In the genomic region with DNA sequence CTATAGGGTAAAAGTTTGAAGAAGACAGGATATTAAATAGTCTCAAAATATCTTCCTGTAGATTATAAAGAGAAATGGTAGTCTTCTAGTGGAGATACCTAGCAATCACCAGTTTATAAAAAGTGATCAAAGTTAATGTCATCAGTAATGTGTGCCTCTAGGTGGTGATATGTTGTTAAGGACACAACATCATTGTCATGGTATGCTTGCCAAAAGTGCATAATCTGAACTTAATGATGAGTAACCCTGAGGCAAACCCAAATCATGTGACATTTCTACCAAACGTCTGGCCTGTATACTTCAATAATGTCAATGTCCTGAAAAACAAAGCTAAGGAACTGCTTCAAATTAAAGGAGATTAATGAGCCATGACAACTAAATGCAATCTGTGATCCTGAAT, we compare ENCODE assay signal across 1 cellular context.
TF ChIP-seq lines count a peak whose summit lies in the region.

No MANE protein-coding gene starts in this region.

TF ChIP-seq in SK-N-SH, 30 proteins besides CTCF, POLR2A, EP300 and RAD21 (continued from another document):
- TF ChIP-seq, protein P1, sequence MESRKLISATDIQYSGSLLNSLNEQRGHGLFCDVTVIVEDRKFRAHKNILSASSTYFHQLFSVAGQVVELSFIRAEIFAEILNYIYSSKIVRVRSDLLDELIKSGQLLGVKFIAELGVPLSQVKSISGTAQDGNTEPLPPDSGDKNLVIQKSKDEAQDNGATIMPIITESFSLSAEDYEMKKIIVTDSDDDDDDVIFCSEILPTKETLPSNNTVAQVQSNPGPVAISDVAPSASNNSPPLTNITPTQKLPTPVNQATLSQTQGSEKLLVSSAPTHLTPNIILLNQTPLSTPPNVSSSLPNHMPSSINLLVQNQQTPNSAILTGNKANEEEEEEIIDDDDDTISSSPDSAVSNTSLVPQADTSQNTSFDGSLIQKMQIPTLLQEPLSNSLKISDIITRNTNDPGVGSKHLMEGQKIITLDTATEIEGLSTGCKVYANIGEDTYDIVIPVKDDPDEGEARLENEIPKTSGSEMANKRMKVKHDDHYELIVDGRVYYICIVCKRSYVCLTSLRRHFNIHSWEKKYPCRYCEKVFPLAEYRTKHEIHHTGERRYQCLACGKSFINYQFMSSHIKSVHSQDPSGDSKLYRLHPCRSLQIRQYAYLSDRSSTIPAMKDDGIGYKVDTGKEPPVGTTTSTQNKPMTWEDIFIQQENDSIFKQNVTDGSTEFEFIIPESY (IDR thresholded peaks at IDR 0.05; ENCODE audit: borderline replicate concordance, low read depth): no peak
TF ChIP-seq in SK-N-SH: peak in this region for 7.
